12 cellular contexts compared by ENCODE assay signal in genomic region chr13:99217461-99218101, GRCh38. TPM values are rescaled to one million over a fixed set of nuclear protein-coding genes. Genes with fewer than 3 reads are reported as not detected.
DNase-seq lines count a peak whose midpoint lies in the region; ATAC-seq and TF ChIP-seq lines count a peak whose summit lies in the region.
"Had no signal": no experiment of that assay in that cellular context is flagged by ENCODE, and none has a peak within 500 bp of the region (broad histone marks: within the 10 kb centered on the region; RNA-seq: fewer than 3 reads in every experiment).

No MANE protein-coding gene starts in this region.

- no peaks in the 10 kb centered on the region for H3K27me3 ChIP-seq in heart left ventricle
- H3K27me3 ChIP-seq: transverse colon had no signal

- DNase-seq in activated naive CD4-positive, alpha-beta T cell (lab: John Stamatoyannopoulos, UW), result no peak
- peak; percentile 79 for DNase-seq in activated CD8-positive, alpha-beta memory T cell treated with anti-CD3 and anti-CD28 coated beads for 24 hours
- peak in 1 of 5 donors; percentile 48 for DNase-seq in heart left ventricle
- no peak for DNase-seq in posterior vena cava (ENCODE audit: low spot score)
- no peak for DNase-seq in NCI-H1417 (lab: John Stamatoyannopoulos, UW)
- DNase-seq: foreskin fibroblast, NCI-H1930, transverse colon had no signal

- no peaks in the 10 kb centered on the region for H3K9me3 Mint-ChIP-seq in activated naive CD4-positive, alpha-beta T cell treated with anti-CD3 and anti-CD28 coated beads, Interleukin-2, amount 50 U/mL, for 24 hours
- H3K9me3 Mint-ChIP-seq in stimulated activated naive CD8-positive, alpha-beta T cell treated with anti-CD3 and anti-CD28 coated beads, Interleukin-15, Interleukin-2, amounts not matched to agents 100 ng/mL and 50 ng/mL, for 24 hours, result no peaks in the 10 kb centered on the region

- H3K4me3 Mint-ChIP-seq in activated naive CD4-positive, alpha-beta T cell treated with anti-CD3 and anti-CD28 coated beads, Interleukin-2, amount 50 U/mL, for 24 hours, result peak overlapping the region; percentile 49
- peak overlapping the region; percentile 78 for H3K4me3 Mint-ChIP-seq in stimulated activated naive CD8-positive, alpha-beta T cell treated with anti-CD3 and anti-CD28 coated beads, Interleukin-15, Interleukin-2, amounts not matched to agents 100 ng/mL and 50 ng/mL, for 24 hours

- no peak for TF ChIP-seq POLR2A in heart left ventricle (IDR thresholded peaks at IDR 0.05)

- TF ChIP-seq CTCF in heart left ventricle (IDR thresholded peaks at IDR 0.05), result no peak

- no peaks in the 10 kb centered on the region for H3K27me3 Mint-ChIP-seq in activated naive CD4-positive, alpha-beta T cell treated with anti-CD3 and anti-CD28 coated beads, Interleukin-2, amount 50 U/mL, for 24 hours
- H3K27me3 Mint-ChIP-seq in stimulated activated naive CD8-positive, alpha-beta T cell treated with anti-CD3 and anti-CD28 coated beads, Interleukin-15, Interleukin-2, amounts not matched to agents 100 ng/mL and 50 ng/mL, for 24 hours, result no peaks in the 10 kb centered on the region

- peaks cover 0 to 3% (median 0%) of the 10 kb centered on the region in 12 donors for H3K9me3 ChIP-seq in heart left ventricle
- H3K9me3 ChIP-seq: transverse colon had no signal

- H3K27ac ChIP-seq in heart left ventricle, result peak overlapping the region in 11 of 12 donors; percentile 46 to 79 (median 65)
- H3K27ac ChIP-seq: coronary artery had no signal

- H3K4me1 ChIP-seq in heart left ventricle, result peaks cover 0 to 97% (median 40%) of the 10 kb centered on the region in 12 donors

- no peak overlapping the region for H3K4me3 ChIP-seq in heart left ventricle
- H3K4me3 ChIP-seq: coronary artery, transverse colon had no signal

- ATAC-seq in heart left ventricle (peak in 1 of 4 donors; percentile 4), HG03571 (IDR thresholded peaks at IDR 0.05; ENCODE audit: unreplicated experiment) (no peak)

- H3K36me3 Mint-ChIP-seq in activated naive CD4-positive, alpha-beta T cell treated with anti-CD3 and anti-CD28 coated beads, Interleukin-2, amount 50 U/mL, for 24 hours, result peaks cover 7% of the 10 kb centered on the region
- peaks cover 32% of the 10 kb centered on the region for H3K36me3 Mint-ChIP-seq in stimulated activated naive CD8-positive, alpha-beta T cell treated with anti-CD3 and anti-CD28 coated beads, Interleukin-15, Interleukin-2, amounts not matched to agents 100 ng/mL and 50 ng/mL, for 24 hours (ENCODE audit: low read depth)

- peak overlapping the region; percentile 88 for H3K27ac Mint-ChIP-seq in activated naive CD4-positive, alpha-beta T cell treated with anti-CD3 and anti-CD28 coated beads, Interleukin-2, amount 50 U/mL, for 24 hours
- peak overlapping the region; percentile 85 for H3K27ac Mint-ChIP-seq in stimulated activated naive CD8-positive, alpha-beta T cell treated with anti-CD3 and anti-CD28 coated beads, Interleukin-15, Interleukin-2, amounts not matched to agents 100 ng/mL and 50 ng/mL, for 24 hours

- peaks cover 86% of the 10 kb centered on the region for H3K4me1 Mint-ChIP-seq in activated naive CD4-positive, alpha-beta T cell treated with anti-CD3 and anti-CD28 coated beads, Interleukin-2, amount 50 U/mL, for 24 hours
- peaks cover 95% of the 10 kb centered on the region for H3K4me1 Mint-ChIP-seq in stimulated activated naive CD8-positive, alpha-beta T cell treated with anti-CD3 and anti-CD28 coated beads, Interleukin-15, Interleukin-2, amounts not matched to agents 100 ng/mL and 50 ng/mL, for 24 hours (ENCODE audit: low read depth)

- peaks cover 0 to 4% (median 0%) of the 10 kb centered on the region in 9 donors for H3K36me3 ChIP-seq in heart left ventricle
- H3K36me3 ChIP-seq: transverse colon had no signal

- 79 to 85% (median 84%) methylated on average over 20 of the region's 20 CpGs for WGBS in heart left ventricle, 4 donors

- intact Hi-C loops in heart left ventricle (cut with DNase I) (no loop called here), posterior vena cava (cut with DNase I) (no loop called here)

RNA-seq across cellular contexts. Expression of gene UBAC2, which starts 16.9 kb away (rescaled TPM):
- 10 to 100 TPM; 32.6 to 55.5 (median 48.5) TPM for total RNA-seq in heart left ventricle
- polyA plus RNA-seq in heart left ventricle, result 10 to 100 TPM; 38.8 to 66.9 TPM
- 10 to 100 TPM; 38.2 to 41.4 TPM for total RNA-seq in posterior vena cava

RNA-seq across cellular contexts. Expression of gene GPR18, which starts 40.6 kb away (rescaled TPM):
- 1 to 10 TPM in 1 of 9 donors, under 1 TPM in 1, not detected in 7; 0.34 to 1.1 TPM for total RNA-seq in heart left ventricle
- polyA plus RNA-seq in heart left ventricle, result under 1 TPM in 1 of 2 donors, not detected in 1; 0.04 TPM
- total RNA-seq in posterior vena cava, result not detected
